1 cellular context compared by ENCODE assay signal in genomic region chr7:100464210-100464660, GRCh38.
TF ChIP-seq lines count a peak whose summit lies in the region.

SPACDR (minus strand) TSS chr7:100464260; CDS start chr7:100464025, 235 bp downstream.

TF ChIP-seq in H1, 55 proteins besides CTCF, POLR2A, EP300 and RAD21:
- TF ChIP-seq ATF3 (IDR thresholded peaks at IDR 0.05; ENCODE audit: insufficient read depth, low read depth, low read length) (no peak), BRCA1 (IDR thresholded peaks at IDR 0.05; ENCODE audit: low read depth, low read length) (no peak), RNF2 (IDR thresholded peaks at IDR 0.05; ENCODE audit: borderline replicate concordance, low read depth, low read length, missing control alignments, poor library complexity, severe bottlenecking) (no peak), BACH1 (IDR thresholded peaks at IDR 0.05; ENCODE audit: low read length) (no peak), EZH2 (IDR thresholded peaks at IDR 0.05; ENCODE audit: low read depth, low read length, severe bottlenecking) (no peak), GTF2F1 (IDR thresholded peaks at IDR 0.05; ENCODE audit: borderline replicate concordance, low read depth, low read length) (no peak), SRF (IDR thresholded peaks at IDR 0.05; ENCODE audit: low read depth, low read length) (no peak), JUND (IDR thresholded peaks at IDR 0.05; ENCODE audit: low read length) (no peak), HDAC6 (IDR thresholded peaks at IDR 0.05; ENCODE audit: low read depth, low read length) (no peak), SUZ12 (IDR thresholded peaks at IDR 0.05; ENCODE audit: low read length) (no peak), KDM1A (IDR thresholded peaks at IDR 0.05; ENCODE audit: borderline replicate concordance, low read length) (no peak), RXRA (IDR thresholded peaks at IDR 0.05; ENCODE audit: insufficient read depth, low read depth, low read length) (no peak), NANOG (IDR thresholded peaks at IDR 0.05; ENCODE audit: insufficient read depth, low read depth, low read length, poor library complexity, severe bottlenecking) (no peak)
